Comparison of ENCODE assay signal across 1 cellular context in the genomic region with DNA sequence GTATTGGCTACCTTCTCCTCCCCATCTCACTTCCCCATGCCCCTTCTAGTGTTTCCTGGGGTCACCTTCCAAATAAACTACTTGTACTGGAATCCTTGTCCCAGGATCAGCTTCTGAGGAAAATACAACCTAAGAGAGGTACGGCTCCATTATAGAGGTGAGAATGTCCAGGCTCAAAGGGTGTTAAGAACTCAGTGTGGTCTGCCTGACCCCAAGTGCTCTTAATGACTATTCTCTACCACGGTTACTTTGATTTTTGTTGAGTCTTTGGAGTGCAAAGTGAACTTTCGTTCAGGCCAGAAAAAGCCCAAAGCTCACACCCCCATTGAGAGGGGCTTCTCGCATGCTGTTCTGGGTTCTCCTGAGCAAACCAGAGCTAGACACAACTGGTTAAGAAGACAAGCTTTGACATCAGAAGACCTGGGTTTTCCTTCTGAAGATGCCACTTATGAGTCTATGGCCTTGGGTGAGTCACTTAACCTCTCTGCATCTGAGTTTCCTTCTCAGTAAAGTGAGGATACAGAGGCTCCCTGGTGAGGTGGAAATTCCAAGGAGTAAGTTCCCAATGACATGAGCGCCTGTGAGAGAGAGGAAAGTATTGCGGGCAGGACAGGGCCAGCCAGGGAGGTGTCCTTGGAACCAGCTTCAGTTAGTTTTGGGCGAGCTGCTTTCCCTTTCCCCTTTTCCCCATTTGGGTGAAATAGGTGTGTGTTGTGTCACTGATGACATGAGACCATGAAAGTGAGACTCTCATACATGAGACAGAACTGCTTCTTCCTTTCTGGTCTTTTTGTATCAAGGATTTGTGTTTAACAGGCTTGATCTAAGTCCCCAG.
TF ChIP-seq lines count a peak whose summit lies in the region.

No MANE protein-coding gene starts in this region.

TF ChIP-seq in H1, 55 proteins besides CTCF, POLR2A, EP300 and RAD21:
- TF ChIP-seq, protein P1, sequence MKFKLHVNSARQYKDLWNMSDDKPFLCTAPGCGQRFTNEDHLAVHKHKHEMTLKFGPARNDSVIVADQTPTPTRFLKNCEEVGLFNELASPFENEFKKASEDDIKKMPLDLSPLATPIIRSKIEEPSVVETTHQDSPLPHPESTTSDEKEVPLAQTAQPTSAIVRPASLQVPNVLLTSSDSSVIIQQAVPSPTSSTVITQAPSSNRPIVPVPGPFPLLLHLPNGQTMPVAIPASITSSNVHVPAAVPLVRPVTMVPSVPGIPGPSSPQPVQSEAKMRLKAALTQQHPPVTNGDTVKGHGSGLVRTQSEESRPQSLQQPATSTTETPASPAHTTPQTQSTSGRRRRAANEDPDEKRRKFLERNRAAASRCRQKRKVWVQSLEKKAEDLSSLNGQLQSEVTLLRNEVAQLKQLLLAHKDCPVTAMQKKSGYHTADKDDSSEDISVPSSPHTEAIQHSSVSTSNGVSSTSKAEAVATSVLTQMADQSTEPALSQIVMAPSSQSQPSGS (IDR thresholded peaks at IDR 0.05; ENCODE audit: low read length): no peak
- TF ChIP-seq, protein P2, sequence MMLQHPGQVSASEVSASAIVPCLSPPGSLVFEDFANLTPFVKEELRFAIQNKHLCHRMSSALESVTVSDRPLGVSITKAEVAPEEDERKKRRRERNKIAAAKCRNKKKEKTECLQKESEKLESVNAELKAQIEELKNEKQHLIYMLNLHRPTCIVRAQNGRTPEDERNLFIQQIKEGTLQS (IDR thresholded peaks at IDR 0.05; ENCODE audit: insufficient read depth, low read depth, low read length): no peak
- TF ChIP-seq ZNF274 (IDR thresholded peaks at IDR 0.05; ENCODE audit: borderline replicate concordance, extremely low read depth, low read length) (no peak), SP4 (IDR thresholded peaks at IDR 0.05; ENCODE audit: low read length) (no peak), KDM5A (IDR thresholded peaks at IDR 0.05; ENCODE audit: low read length) (no peak), CBX5 (IDR thresholded peaks at IDR 0.05; ENCODE audit: low read depth, low read length) (no peak), CREB1 (IDR thresholded peaks at IDR 0.05) (no peak), TAF1 (IDR thresholded peaks at IDR 0.05; ENCODE audit: low read depth, low read length) (no peak), SP1 (IDR thresholded peaks at IDR 0.05; ENCODE audit: low read depth, low read length) (no peak), JUN (IDR thresholded peaks at IDR 0.05; ENCODE audit: low read depth, low read length) (no peak), BCL11A (IDR thresholded peaks at IDR 0.05; ENCODE audit: low read depth in 2 of 2, low read length in 2 of 2) (no peak)
- TF ChIP-seq, protein P3, sequence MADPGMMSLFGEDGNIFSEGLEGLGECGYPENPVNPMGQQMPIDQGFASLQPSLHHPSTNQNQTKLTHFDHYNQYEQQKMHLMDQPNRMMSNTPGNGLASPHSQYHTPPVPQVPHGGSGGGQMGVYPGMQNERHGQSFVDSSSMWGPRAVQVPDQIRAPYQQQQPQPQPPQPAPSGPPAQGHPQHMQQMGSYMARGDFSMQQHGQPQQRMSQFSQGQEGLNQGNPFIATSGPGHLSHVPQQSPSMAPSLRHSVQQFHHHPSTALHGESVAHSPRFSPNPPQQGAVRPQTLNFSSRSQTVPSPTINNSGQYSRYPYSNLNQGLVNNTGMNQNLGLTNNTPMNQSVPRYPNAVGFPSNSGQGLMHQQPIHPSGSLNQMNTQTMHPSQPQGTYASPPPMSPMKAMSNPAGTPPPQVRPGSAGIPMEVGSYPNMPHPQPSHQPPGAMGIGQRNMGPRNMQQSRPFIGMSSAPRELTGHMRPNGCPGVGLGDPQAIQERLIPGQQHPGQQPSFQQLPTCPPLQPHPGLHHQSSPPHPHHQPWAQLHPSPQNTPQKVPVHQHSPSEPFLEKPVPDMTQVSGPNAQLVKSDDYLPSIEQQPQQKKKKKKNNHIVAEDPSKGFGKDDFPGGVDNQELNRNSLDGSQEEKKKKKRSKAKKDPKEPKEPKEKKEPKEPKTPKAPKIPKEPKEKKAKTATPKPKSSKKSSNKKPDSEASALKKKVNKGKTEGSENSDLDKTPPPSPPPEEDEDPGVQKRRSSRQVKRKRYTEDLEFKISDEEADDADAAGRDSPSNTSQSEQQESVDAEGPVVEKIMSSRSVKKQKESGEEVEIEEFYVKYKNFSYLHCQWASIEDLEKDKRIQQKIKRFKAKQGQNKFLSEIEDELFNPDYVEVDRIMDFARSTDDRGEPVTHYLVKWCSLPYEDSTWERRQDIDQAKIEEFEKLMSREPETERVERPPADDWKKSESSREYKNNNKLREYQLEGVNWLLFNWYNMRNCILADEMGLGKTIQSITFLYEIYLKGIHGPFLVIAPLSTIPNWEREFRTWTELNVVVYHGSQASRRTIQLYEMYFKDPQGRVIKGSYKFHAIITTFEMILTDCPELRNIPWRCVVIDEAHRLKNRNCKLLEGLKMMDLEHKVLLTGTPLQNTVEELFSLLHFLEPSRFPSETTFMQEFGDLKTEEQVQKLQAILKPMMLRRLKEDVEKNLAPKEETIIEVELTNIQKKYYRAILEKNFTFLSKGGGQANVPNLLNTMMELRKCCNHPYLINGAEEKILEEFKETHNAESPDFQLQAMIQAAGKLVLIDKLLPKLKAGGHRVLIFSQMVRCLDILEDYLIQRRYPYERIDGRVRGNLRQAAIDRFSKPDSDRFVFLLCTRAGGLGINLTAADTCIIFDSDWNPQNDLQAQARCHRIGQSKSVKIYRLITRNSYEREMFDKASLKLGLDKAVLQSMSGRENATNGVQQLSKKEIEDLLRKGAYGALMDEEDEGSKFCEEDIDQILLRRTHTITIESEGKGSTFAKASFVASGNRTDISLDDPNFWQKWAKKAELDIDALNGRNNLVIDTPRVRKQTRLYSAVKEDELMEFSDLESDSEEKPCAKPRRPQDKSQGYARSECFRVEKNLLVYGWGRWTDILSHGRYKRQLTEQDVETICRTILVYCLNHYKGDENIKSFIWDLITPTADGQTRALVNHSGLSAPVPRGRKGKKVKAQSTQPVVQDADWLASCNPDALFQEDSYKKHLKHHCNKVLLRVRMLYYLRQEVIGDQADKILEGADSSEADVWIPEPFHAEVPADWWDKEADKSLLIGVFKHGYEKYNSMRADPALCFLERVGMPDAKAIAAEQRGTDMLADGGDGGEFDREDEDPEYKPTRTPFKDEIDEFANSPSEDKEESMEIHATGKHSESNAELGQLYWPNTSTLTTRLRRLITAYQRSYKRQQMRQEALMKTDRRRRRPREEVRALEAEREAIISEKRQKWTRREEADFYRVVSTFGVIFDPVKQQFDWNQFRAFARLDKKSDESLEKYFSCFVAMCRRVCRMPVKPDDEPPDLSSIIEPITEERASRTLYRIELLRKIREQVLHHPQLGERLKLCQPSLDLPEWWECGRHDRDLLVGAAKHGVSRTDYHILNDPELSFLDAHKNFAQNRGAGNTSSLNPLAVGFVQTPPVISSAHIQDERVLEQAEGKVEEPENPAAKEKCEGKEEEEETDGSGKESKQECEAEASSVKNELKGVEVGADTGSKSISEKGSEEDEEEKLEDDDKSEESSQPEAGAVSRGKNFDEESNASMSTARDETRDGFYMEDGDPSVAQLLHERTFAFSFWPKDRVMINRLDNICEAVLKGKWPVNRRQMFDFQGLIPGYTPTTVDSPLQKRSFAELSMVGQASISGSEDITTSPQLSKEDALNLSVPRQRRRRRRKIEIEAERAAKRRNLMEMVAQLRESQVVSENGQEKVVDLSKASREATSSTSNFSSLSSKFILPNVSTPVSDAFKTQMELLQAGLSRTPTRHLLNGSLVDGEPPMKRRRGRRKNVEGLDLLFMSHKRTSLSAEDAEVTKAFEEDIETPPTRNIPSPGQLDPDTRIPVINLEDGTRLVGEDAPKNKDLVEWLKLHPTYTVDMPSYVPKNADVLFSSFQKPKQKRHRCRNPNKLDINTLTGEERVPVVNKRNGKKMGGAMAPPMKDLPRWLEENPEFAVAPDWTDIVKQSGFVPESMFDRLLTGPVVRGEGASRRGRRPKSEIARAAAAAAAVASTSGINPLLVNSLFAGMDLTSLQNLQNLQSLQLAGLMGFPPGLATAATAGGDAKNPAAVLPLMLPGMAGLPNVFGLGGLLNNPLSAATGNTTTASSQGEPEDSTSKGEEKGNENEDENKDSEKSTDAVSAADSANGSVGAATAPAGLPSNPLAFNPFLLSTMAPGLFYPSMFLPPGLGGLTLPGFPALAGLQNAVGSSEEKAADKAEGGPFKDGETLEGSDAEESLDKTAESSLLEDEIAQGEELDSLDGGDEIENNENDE (IDR thresholded peaks at IDR 0.05; ENCODE audit: insufficient replicate concordance, low read length): no peak
